ENCODE assay signal across 24 cellular contexts in the genomic region with DNA sequence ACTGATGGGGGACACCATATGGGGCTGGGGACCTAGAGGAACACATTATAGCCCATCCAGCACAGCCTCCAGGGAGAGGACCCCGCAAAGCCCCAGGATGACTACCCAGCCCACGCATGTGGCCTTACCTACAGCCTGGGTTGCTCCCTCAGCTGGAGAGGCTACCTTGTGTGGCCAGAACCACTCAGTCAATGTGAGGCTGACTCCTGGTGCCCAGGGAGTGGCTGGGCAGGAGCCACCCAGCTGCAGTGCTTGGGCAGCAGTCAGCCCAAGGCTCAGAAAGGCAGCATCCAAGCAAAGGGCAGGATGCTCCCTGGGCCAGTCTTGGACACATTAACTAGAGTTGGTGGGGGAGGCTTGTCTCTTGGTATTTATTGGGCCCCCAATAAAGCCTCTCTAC.
"Had no signal": no experiment of that assay in that cellular context is flagged by ENCODE, and none has a peak within 500 bp of the region (broad histone marks: within the 10 kb centered on the region; RNA-seq: fewer than 3 reads in every experiment).

No MANE protein-coding gene starts in this region.

- FAIRE-seq: HepG2, RCC 7860 had no signal

- DNase-seq: IMR-90, Karpas-422, KG1, MG63, NCI-H1092, NCI-H1105 treated with DMSO at 0.1 percent for 48 hours, NCI-H1417 treated with DMSO at 0.1 percent for 48 hours, NCI-H146, NCI-H1694 treated with DMSO at 0.1 percent for 48 hours, NCI-H1930, NCI-H2081, NCI-H2171, NCI-H226, NCI-H446, NCI-H510A, NCI-H524 treated with DMSO at 0.1 percent for 48 hours, NCI-H69, NCI-H774, RPMI8226, SHP77 treated with DMSO at 0.1 percent for 48 hours, SJCRH30 had no signal

- H3K4me1 ChIP-seq: SJCRH30 had no signal

- ATAC-seq: SK-N-SH treated with all-trans-retinoic acid at 6 μM for 48 hours had no signal

- H3K36me3 ChIP-seq: MG63, SJCRH30 had no signal

- H3K9me3 ChIP-seq: MG63, SJCRH30 had no signal

- H3K27ac ChIP-seq: SJCRH30 had no signal

- H3K4me3 ChIP-seq: MG63, SJCRH30 had no signal
